Comparison of ENCODE assay signal across 9 cellular contexts in genomic region chr17:48441231-48441711, GRCh38. TPM values are rescaled to one million over a fixed set of nuclear protein-coding genes. Genes with fewer than 3 reads are reported as not detected.
DNase-seq lines count a peak whose midpoint lies in the region; ATAC-seq and TF ChIP-seq lines count a peak whose summit lies in the region.
"Had no signal": no experiment of that assay in that cellular context is flagged by ENCODE, and none has a peak within 500 bp of the region (broad histone marks: within the 10 kb centered on the region; RNA-seq: fewer than 3 reads in every experiment).

No MANE protein-coding gene starts in this region.

- H3K4me3 ChIP-seq in mucosa of descending colon (no peak overlapping the region), lower leg skin (ENCODE audit: low read depth, poor library complexity, severe bottlenecking) (no peak overlapping the region), testis (no peak overlapping the region)

- peak; percentile 55 for ATAC-seq in activated CD4-positive, alpha-beta T cell treated with anti-CD3 and anti-CD28 coated beads for 36 hours
- ATAC-seq in HG02623 (IDR thresholded peaks at IDR 0.05; ENCODE audit: unreplicated experiment) (peak; percentile 59), mucosa of descending colon (peak; percentile 77)

- H3K27ac ChIP-seq in testis = no peak overlapping the region

- peak; percentile 35 for DNase-seq in activated CD4-positive, alpha-beta T cell treated with anti-CD3 and anti-CD28 coated beads for 36 hours
- DNase-seq in activated CD4-positive, alpha-beta T cell treated with anti-CD3 and anti-CD28 coated beads for 48 hours = no peak
- DNase-seq in NOMO-1 (lab: John Stamatoyannopoulos, UW; ENCODE audit: unreplicated experiment in 2 of 2) = peak; percentile 58 to 80
- peak in 1 of 3 donors; percentile 22 for DNase-seq in mucosa of descending colon
- no peak for DNase-seq in lower leg skin (ENCODE audit: low spot score in 2 of 2)
- DNase-seq in NCI-H2107 treated with DMSO at 0.1 percent for 48 hours (lab: John Stamatoyannopoulos, UW; ENCODE audit: unreplicated experiment) = no peak
- no peak for DNase-seq in testis

- POLR2A ChIA-PET in activated CD4-positive, alpha-beta T cell treated with anti-CD3 and anti-CD28 coated beads for 36 hours (lab: Charles Lee) = interaction anchor here (0.6 kb wide), 1 partner anchor 50 kb away, joined by 7 read pairs; no protein-coding TSS in a partner anchor

- WGBS in lower leg skin, 2 donors = 56 to 69% methylated on average over 1 of the region's 1 CpG
- WGBS in testis, 2 donors = 77 to 84% methylated on average over 1 of the region's 1 CpG

- H3K36me3 ChIP-seq in mucosa of descending colon (ENCODE audit: low read depth) = no peaks in the 10 kb centered on the region
- H3K36me3 ChIP-seq in testis (ENCODE audit: low read depth, missing control alignments) = no peaks in the 10 kb centered on the region

- CTCF ChIA-PET in activated CD4-positive, alpha-beta T cell treated with anti-CD3 and anti-CD28 coated beads for 36 hours (lab: Charles Lee) = interaction anchor here (0.6 to 3.9 kb wide), 6 partner anchors 10 to 495 kb away, joined by 3 to 27 read pairs (median 4); no protein-coding TSS in a partner anchor

- intact Hi-C loops in activated CD4-positive, alpha-beta T cell treated with anti-CD3 and anti-CD28 coated beads for 36 hours (cut with DNase I, micrococcal nuclease) = loop anchor here (1.0 to 5.0 kb wide), 3 partner anchors 12 to 34 kb away; no protein-coding TSS in a partner anchor
- intact Hi-C loops in mucosa of descending colon (cut with DNase I, micrococcal nuclease) = no loop called here
- intact Hi-C loops in lower leg skin (cut with DNase I; ENCODE audit: low total_unique reads) = no loop called here
- intact Hi-C loops in testis (cut with DNase I; ENCODE audit: low total_unique reads) = no loop called here

- no peaks in the 10 kb centered on the region for H3K27me3 Mint-ChIP-seq in activated CD4-positive, alpha-beta T cell treated with anti-CD3 and anti-CD28 coated beads for 36 hours

- TF ChIP-seq POLR2A in lower leg skin (IDR thresholded peaks at IDR 0.05) (no peak), testis (IDR thresholded peaks at IDR 0.05) (no peak)

- peak overlapping the region; percentile 31 for H3K4me3 Mint-ChIP-seq in activated CD4-positive, alpha-beta T cell treated with anti-CD3 and anti-CD28 coated beads for 36 hours

- peak overlapping the region; percentile 91 for H3K27ac Mint-ChIP-seq in activated CD4-positive, alpha-beta T cell treated with anti-CD3 and anti-CD28 coated beads for 36 hours

- peaks cover 6% of the 10 kb centered on the region for H3K9me3 Mint-ChIP-seq in activated CD4-positive, alpha-beta T cell treated with anti-CD3 and anti-CD28 coated beads for 36 hours (ENCODE audit: low read depth)

- H3K4me1 ChIP-seq in mucosa of descending colon (ENCODE audit: low read depth) (no peaks in the 10 kb centered on the region), testis (no peaks in the 10 kb centered on the region)

- no peaks in the 10 kb centered on the region for H3K27me3 ChIP-seq in testis

- peaks cover 95% of the 10 kb centered on the region for H3K4me1 Mint-ChIP-seq in activated CD4-positive, alpha-beta T cell treated with anti-CD3 and anti-CD28 coated beads for 36 hours

- no peak for TF ChIP-seq CTCF in mucosa of descending colon (IDR thresholded peaks at IDR 0.05)
- no peak for TF ChIP-seq CTCF in lower leg skin (IDR thresholded peaks at IDR 0.05)
- TF ChIP-seq CTCF in testis (IDR thresholded peaks at IDR 0.05) = no peak

- H3K9me3 ChIP-seq in mucosa of descending colon (no peaks in the 10 kb centered on the region), testis (no peaks in the 10 kb centered on the region)

- H3K36me3 Mint-ChIP-seq in activated CD4-positive, alpha-beta T cell treated with anti-CD3 and anti-CD28 coated beads for 36 hours (ENCODE audit: low read depth) = peaks cover 3% of the 10 kb centered on the region

RNA-seq across cellular contexts. Expression of gene SKAP1, which starts 11.3 kb away (rescaled TPM):
- 100 to 1,000 TPM in 1 of 2 experiments, 10 to 100 TPM in 1; 76.1 to 109 TPM for total RNA-seq in activated CD4-positive, alpha-beta T cell treated with anti-CD3 and anti-CD28 coated beads for 36 hours
- total RNA-seq in mucosa of descending colon = 1 to 10 TPM; 2.2 to 3.2 (median 2.4) TPM
- 1 to 10 TPM in 1 of 4 donors, under 1 TPM in 1, not detected in 2; 0.99 to 1.2 TPM for total RNA-seq in lower leg skin
- 10 to 100 TPM in 1 of 2 donors, 1 to 10 TPM in 1; 9.0 to 16.9 TPM for total RNA-seq in testis
- 34.1 TPM for polyA plus RNA-seq in testis (ENCODE audit: insufficient read depth, low read depth, low replicate concordance)
- polyA plus RNA-seq: AG04450 had no signal

Comparison
In these comparisons a context has a peak if more than half of its experiments do, and no peak if none do; other contexts are left out.
1. DNase-seq: peak in activated CD4-positive, alpha-beta T cell treated with anti-CD3 and anti-CD28 coated beads for 36 hours (single experiment) and NOMO-1 (2 of 2); none in activated CD4-positive, alpha-beta T cell treated with anti-CD3 and anti-CD28 coated beads for 48 hours (single experiment), lower leg skin (0 of 2), NCI-H2107 treated with DMSO at 0.1 percent for 48 hours (single experiment) and testis (single experiment).
2. RNA of gene SKAP1, which starts 11.3 kb away (total RNA-seq): 76.1 to 109 TPM in activated CD4-positive, alpha-beta T cell treated with anti-CD3 and anti-CD28 coated beads for 36 hours; 9.0 to 16.9 TPM in testis, 2.2 to 3.2 TPM in mucosa of descending colon and 0.99 to 1.2 TPM in lower leg skin; every median in the first group is over 4 times any median in the second.
3. intact Hi-C loops: an anchor here in activated CD4-positive, alpha-beta T cell treated with anti-CD3 and anti-CD28 coated beads for 36 hours (1.0 to 5.0 kb wide); none called in mucosa of descending colon, lower leg skin and testis.
4. Peak in every context shown above with its lines, with median percentiles within 50 percentile points of each other: ATAC-seq.